Comparison of ENCODE assay signal across 17 cellular contexts in genomic region chr11:69880041-69880802, GRCh38.
"Had no signal": no experiment of that assay in that cellular context is flagged by ENCODE, and none has a peak within 500 bp of the region (broad histone marks: within the 10 kb centered on the region; RNA-seq: fewer than 3 reads in every experiment).

No MANE protein-coding gene starts in this region.

- H3K27ac Mint-ChIP-seq: activated CD8-positive, alpha-beta T cell treated with anti-CD3 and anti-CD28 coated beads, Interleukin-2, amount 10 ng/mL, durations not matched to agents 7 days and 5 days; activated naive CD8-positive, alpha-beta T cell; activated T-helper 2 cell treated with anti-CD3 and anti-CD28 coated beads, Interferon-gamma antibody, Interleukin-2, Interleukin-4, amounts not matched to agents 10 μg/mL and 5 μg/mL and 100 μg/mL, durations not matched to agents 14 hours and 24 hours and 36 hours; naive thymus-derived CD4-positive, alpha-beta T cell; progenitor cell of endocrine pancreas; stimulated activated naive B cell treated with anti-CD40 and anti-IgM and Interleukin-4, amounts not matched to agents 10 μg/mL and 1 μg/mL and 100 μg/mL, for 72 hours had no signal

- H3K4me1 ChIP-seq: foreskin keratinocyte had no signal

- H3K36me3 Mint-ChIP-seq: activated naive CD8-positive, alpha-beta T cell; naive thymus-derived CD4-positive, alpha-beta T cell; stimulated activated naive B cell treated with anti-CD40 and anti-IgM and Interleukin-4, amounts not matched to agents 10 μg/mL and 1 μg/mL and 100 μg/mL, for 72 hours had no signal

- H3K4me3 Mint-ChIP-seq: activated CD8-positive, alpha-beta T cell treated with anti-CD3 and anti-CD28 coated beads, Interleukin-2, amount 10 ng/mL, durations not matched to agents 7 days and 5 days; activated naive CD8-positive, alpha-beta T cell; naive thymus-derived CD4-positive, alpha-beta T cell; stimulated activated naive B cell treated with anti-CD40 and anti-IgM and Interleukin-4, amounts not matched to agents 10 μg/mL and 1 μg/mL and 100 μg/mL, for 72 hours had no signal

- H3K4me3 ChIP-seq: dorsolateral prefrontal cortex had no signal

- H3K27me3 Mint-ChIP-seq: activated naive CD8-positive, alpha-beta T cell had no signal

- H3K27ac ChIP-seq: dorsolateral prefrontal cortex, foreskin keratinocyte, VCaP had no signal

- DNase-seq: activated CD4-positive, alpha-beta T cell treated with anti-CD3 and anti-CD28 coated beads for 48 hours; activated CD8-positive, alpha-beta T cell treated with anti-CD3 and anti-CD28 coated beads, Interleukin-2, amount 10 ng/mL, durations not matched to agents 7 days and 5 days; anterior cingulate cortex; foreskin keratinocyte; naive thymus-derived CD4-positive, alpha-beta T cell; nucleus accumbens; right cardiac atrium; stimulated activated CD4-positive, alpha-beta T cell treated with anti-CD3 and anti-CD28 coated beads, Interleukin-2, amount 100 ng/mL, for 24 hours; stimulated activated naive B cell treated with anti-CD40 and anti-IgM and Interleukin-4, amounts not matched to agents 10 μg/mL and 1 μg/mL and 100 μg/mL, for 72 hours; T1000 had no signal

- H3K9me3 Mint-ChIP-seq: activated T-helper 2 cell treated with anti-CD3 and anti-CD28 coated beads, Interferon-gamma antibody, Interleukin-2, Interleukin-4, amounts not matched to agents 10 μg/mL and 5 μg/mL and 100 μg/mL, durations not matched to agents 14 hours and 24 hours and 36 hours; naive thymus-derived CD4-positive, alpha-beta T cell; stimulated activated naive B cell treated with anti-CD40 and anti-IgM and Interleukin-4, amounts not matched to agents 10 μg/mL and 1 μg/mL and 100 μg/mL, for 72 hours had no signal

- ATAC-seq: activated CD8-positive, alpha-beta T cell treated with anti-CD3 and anti-CD28 coated beads, Interleukin-2, amount 10 ng/mL, durations not matched to agents 7 days and 5 days; foreskin keratinocyte; right cardiac atrium; stimulated activated naive B cell treated with anti-CD40 and anti-IgM and Interleukin-4, amounts not matched to agents 10 μg/mL and 1 μg/mL and 100 μg/mL, for 72 hours had no signal

- FAIRE-seq: islet of Langerhans, urothelium cell line had no signal

- H3K4me1 Mint-ChIP-seq: stimulated activated naive B cell treated with anti-CD40 and anti-IgM and Interleukin-4, amounts not matched to agents 10 μg/mL and 1 μg/mL and 100 μg/mL, for 72 hours had no signal
